33 cellular contexts compared by ENCODE assay signal in the genomic region with DNA sequence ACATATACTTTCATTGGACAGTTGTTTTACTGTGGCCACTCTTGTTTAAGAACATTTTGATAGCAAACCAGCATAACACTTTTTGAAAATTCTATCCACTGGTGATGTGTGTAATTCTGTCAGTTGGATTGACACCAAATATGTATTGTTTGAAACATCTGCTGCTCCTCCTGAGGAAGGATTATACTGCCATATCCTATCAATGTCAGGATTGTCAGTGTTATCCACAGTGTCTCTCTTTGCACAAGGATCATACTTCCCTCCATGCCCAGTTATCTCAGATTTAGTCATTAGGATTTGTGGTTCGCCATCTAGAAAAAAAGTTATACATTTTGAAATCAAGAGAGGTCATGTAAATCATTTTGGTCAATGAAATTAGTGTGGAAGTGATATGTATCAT.
"Had no signal": no experiment of that assay in that cellular context is flagged by ENCODE, and none has a peak within 500 bp of the region (broad histone marks: within the 10 kb centered on the region; RNA-seq: fewer than 3 reads in every experiment).

No MANE protein-coding gene starts in this region.

- H3K9me3 ChIP-seq: ascending aorta, colonic mucosa, esophagus squamous epithelium had no signal

- H3K4me3 ChIP-seq: ascending aorta, breast epithelium, cardiac muscle cell, colonic mucosa, esophagus squamous epithelium, gastroesophageal sphincter, heart right ventricle had no signal

- H3K36me3 ChIP-seq: ascending aorta, breast epithelium, cardiac muscle cell, colonic mucosa, esophagus squamous epithelium, gastroesophageal sphincter, heart right ventricle had no signal

- H3K9me3 Mint-ChIP-seq: activated CD4-positive, alpha-beta T cell treated with anti-CD3 and anti-CD28 coated beads, Interleukin-2, amount 10 ng/mL, durations not matched to agents 24 days and 14 days; activated naive CD8-positive, alpha-beta T cell treated with anti-CD3 and anti-CD28 coated beads for 36 hours; activated T-helper 1 cell treated with anti-CD3 and anti-CD28 coated beads, Interleukin-12 subunit alpha, Interleukin-12 subunit beta, Interleukin-2, Interleukin-4 antibody, amounts not matched to agents 30 ng/mL and 10 ng/mL and 1 ng/mL, durations not matched to agents 14 hours and 24 hours and 36 hours; activated T-helper 2 cell treated with anti-CD3 and anti-CD28 coated beads, Interferon-gamma antibody, Interleukin-2, Interleukin-4, amounts not matched to agents 10 μg/mL and 5 μg/mL and 100 μg/mL, durations not matched to agents 14 hours and 24 hours and 36 hours had no signal

- H3K27ac ChIP-seq: ascending aorta, breast epithelium, cardiac muscle cell, colonic mucosa, epithelial cell of prostate, esophagus squamous epithelium, gastroesophageal sphincter, heart right ventricle had no signal

- H3K4me3 Mint-ChIP-seq: activated CD4-positive, alpha-beta memory T cell treated with anti-CD3 and anti-CD28 coated beads for 36 hours; activated CD4-positive, alpha-beta T cell treated with anti-CD3 and anti-CD28 coated beads for 36 hours; activated CD4-positive, alpha-beta T cell treated with anti-CD3 and anti-CD28 coated beads, Interleukin-2, amount 10 ng/mL, durations not matched to agents 24 days and 14 days; activated CD8-positive, alpha-beta memory T cell treated with anti-CD3 and anti-CD28 coated beads, Interleukin-2, amount 10 ng/mL, durations not matched to agents 7 days and 5 days; activated CD8-positive, alpha-beta T cell treated with anti-CD3 and anti-CD28 coated beads, Interleukin-2, amount 10 ng/mL, durations not matched to agents 7 days and 5 days; activated naive CD4-positive, alpha-beta T cell treated with anti-CD3 and anti-CD28 coated beads for 36 hours; activated naive CD4-positive, alpha-beta T cell treated with anti-CD3 and anti-CD28 coated beads, Interleukin-2, amount 50 U/mL, for 24 hours; activated naive CD8-positive, alpha-beta T cell treated with anti-CD3 and anti-CD28 coated beads for 36 hours; activated naive CD8-positive, alpha-beta T cell treated with anti-CD3 and anti-CD28 coated beads, Interleukin-2, amount 50 U/mL, for 24 hours; activated T-helper 1 cell treated with anti-CD3 and anti-CD28 coated beads, Interleukin-12 subunit alpha, Interleukin-12 subunit beta, Interleukin-2, Interleukin-4 antibody, amounts not matched to agents 30 ng/mL and 10 ng/mL and 1 ng/mL, durations not matched to agents 14 hours and 24 hours and 36 hours; brain had no signal

- H3K4me1 ChIP-seq: ascending aorta, breast epithelium, colonic mucosa, esophagus squamous epithelium, gastroesophageal sphincter, heart right ventricle had no signal

- H3K36me3 Mint-ChIP-seq: activated CD4-positive, alpha-beta memory T cell treated with anti-CD3 and anti-CD28 coated beads for 36 hours; activated CD8-positive, alpha-beta memory T cell treated with anti-CD3 and anti-CD28 coated beads, Interleukin-2, amount 10 ng/mL, durations not matched to agents 7 days and 5 days; activated naive CD4-positive, alpha-beta T cell treated with anti-CD3 and anti-CD28 coated beads, Interleukin-2, amount 50 U/mL, for 24 hours; activated naive CD8-positive, alpha-beta T cell treated with anti-CD3 and anti-CD28 coated beads for 36 hours; brain had no signal

- H3K4me1 Mint-ChIP-seq: activated CD4-positive, alpha-beta T cell treated with anti-CD3 and anti-CD28 coated beads for 36 hours; activated CD4-positive, alpha-beta T cell treated with anti-CD3 and anti-CD28 coated beads, Interleukin-2, amount 10 ng/mL, durations not matched to agents 24 days and 14 days; activated CD8-positive, alpha-beta memory T cell treated with anti-CD3 and anti-CD28 coated beads, Interleukin-2, amount 10 ng/mL, durations not matched to agents 7 days and 5 days; activated naive CD4-positive, alpha-beta T cell treated with anti-CD3 and anti-CD28 coated beads, Interleukin-2, amount 50 U/mL, for 24 hours; activated naive CD8-positive, alpha-beta T cell treated with anti-CD3 and anti-CD28 coated beads for 36 hours; activated naive CD8-positive, alpha-beta T cell treated with anti-CD3 and anti-CD28 coated beads, Interleukin-2, amount 50 U/mL, for 24 hours; brain had no signal

- FAIRE-seq: endometrium, endothelial cell of umbilical vein had no signal

- H3K27me3 Mint-ChIP-seq: activated CD4-positive, alpha-beta memory T cell treated with anti-CD3 and anti-CD28 coated beads for 36 hours; activated CD4-positive, alpha-beta T cell treated with anti-CD3 and anti-CD28 coated beads for 36 hours; activated CD4-positive, alpha-beta T cell treated with anti-CD3 and anti-CD28 coated beads, Interleukin-2, amount 10 ng/mL, durations not matched to agents 24 days and 14 days; activated CD8-positive, alpha-beta memory T cell treated with anti-CD3 and anti-CD28 coated beads, Interleukin-2, amount 10 ng/mL, durations not matched to agents 7 days and 5 days; activated naive CD4-positive, alpha-beta T cell treated with anti-CD3 and anti-CD28 coated beads, Interleukin-2, amount 50 U/mL, for 24 hours; activated naive CD8-positive, alpha-beta T cell treated with anti-CD3 and anti-CD28 coated beads for 36 hours; activated naive CD8-positive, alpha-beta T cell treated with anti-CD3 and anti-CD28 coated beads, Interleukin-2, amount 50 U/mL, for 24 hours; brain had no signal

- H3K27ac Mint-ChIP-seq: activated CD4-positive, alpha-beta memory T cell treated with anti-CD3 and anti-CD28 coated beads for 36 hours; activated CD4-positive, alpha-beta T cell treated with anti-CD3 and anti-CD28 coated beads for 36 hours; activated CD4-positive, alpha-beta T cell treated with anti-CD3 and anti-CD28 coated beads, Interleukin-2, amount 10 ng/mL, durations not matched to agents 24 days and 14 days; activated CD8-positive, alpha-beta memory T cell treated with anti-CD3 and anti-CD28 coated beads, Interleukin-2, amount 10 ng/mL, durations not matched to agents 7 days and 5 days; activated CD8-positive, alpha-beta T cell treated with anti-CD3 and anti-CD28 coated beads, Interleukin-2, amount 10 ng/mL, durations not matched to agents 7 days and 5 days; activated naive CD4-positive, alpha-beta T cell treated with anti-CD3 and anti-CD28 coated beads for 36 hours; activated naive CD4-positive, alpha-beta T cell treated with anti-CD3 and anti-CD28 coated beads, Interleukin-2, amount 50 U/mL, for 24 hours; activated naive CD8-positive, alpha-beta T cell treated with anti-CD3 and anti-CD28 coated beads for 36 hours; activated naive CD8-positive, alpha-beta T cell treated with anti-CD3 and anti-CD28 coated beads, Interleukin-2, amount 50 U/mL, for 24 hours; activated T-helper 1 cell treated with anti-CD3 and anti-CD28 coated beads, Interleukin-12 subunit alpha, Interleukin-12 subunit beta, Interleukin-2, Interleukin-4 antibody, amounts not matched to agents 30 ng/mL and 10 ng/mL and 1 ng/mL, durations not matched to agents 14 hours and 24 hours and 36 hours; activated T-helper 2 cell treated with anti-CD3 and anti-CD28 coated beads, Interferon-gamma antibody, Interleukin-2, Interleukin-4, amounts not matched to agents 10 μg/mL and 5 μg/mL and 100 μg/mL, durations not matched to agents 14 hours and 24 hours and 36 hours; brain had no signal

- H3K27me3 ChIP-seq: ascending aorta, breast epithelium, cardiac muscle cell, colonic mucosa, esophagus squamous epithelium, gastroesophageal sphincter, heart right ventricle had no signal

- DNase-seq: activated CD4-positive, alpha-beta memory T cell treated with anti-CD3 and anti-CD28 coated beads for 36 hours; activated CD4-positive, alpha-beta T cell treated with anti-CD3 and anti-CD28 coated beads for 36 hours; activated CD4-positive, alpha-beta T cell treated with anti-CD3 and anti-CD28 coated beads, Interleukin-2, amount 10 ng/mL, durations not matched to agents 24 days and 14 days; activated CD4-positive, CD25-positive, alpha-beta regulatory T cell; activated CD4-positive, CD25-positive, alpha-beta regulatory T cell treated with anti-CD3 and anti-CD28 coated beads, Interleukin-2, amount 50 U/mL, for 72 hours; activated CD8-positive, alpha-beta memory T cell treated with anti-CD3 and anti-CD28 coated beads, Interleukin-2, amount 10 ng/mL, durations not matched to agents 7 days and 5 days; activated CD8-positive, alpha-beta memory T cell treated with anti-CD3 and anti-CD28 coated beads, Interleukin-2, amount 50 U/mL, for 4 hours; activated CD8-positive, alpha-beta T cell treated with anti-CD3 and anti-CD28 coated beads, Interleukin-2, amount 10 ng/mL, durations not matched to agents 7 days and 5 days; activated effector memory CD4-positive, alpha-beta T cell treated with anti-CD3 and anti-CD28 coated beads, Interleukin-2, amount 50 U/mL, for 16 hours; activated naive CD4-positive, alpha-beta T cell treated with anti-CD3 and anti-CD28 coated beads for 36 hours; activated naive CD8-positive, alpha-beta T cell treated with anti-CD3 and anti-CD28 coated beads for 36 hours; activated naive CD8-positive, alpha-beta T cell treated with anti-CD3 and anti-CD28 coated beads, Interleukin-2, amount 50 U/mL, for 24 hours; activated T-cell treated with anti-CD3 and anti-CD28 coated beads, Interleukin-2, amount 50 U/mL, for 1 hour; activated T-cell treated with anti-CD3 and anti-CD28 coated beads, Interleukin-2, amount 50 U/mL, for 48 hours; central memory CD4-positive, alpha-beta T cell; cerebellar nuclear complex; colonic mucosa; effector CD8-positive, alpha-beta T cell; esophagus squamous epithelium; foreskin melanocyte; heart right ventricle; T-helper 2 cell had no signal
